2 cellular contexts compared by ENCODE assay signal in the genomic region with DNA sequence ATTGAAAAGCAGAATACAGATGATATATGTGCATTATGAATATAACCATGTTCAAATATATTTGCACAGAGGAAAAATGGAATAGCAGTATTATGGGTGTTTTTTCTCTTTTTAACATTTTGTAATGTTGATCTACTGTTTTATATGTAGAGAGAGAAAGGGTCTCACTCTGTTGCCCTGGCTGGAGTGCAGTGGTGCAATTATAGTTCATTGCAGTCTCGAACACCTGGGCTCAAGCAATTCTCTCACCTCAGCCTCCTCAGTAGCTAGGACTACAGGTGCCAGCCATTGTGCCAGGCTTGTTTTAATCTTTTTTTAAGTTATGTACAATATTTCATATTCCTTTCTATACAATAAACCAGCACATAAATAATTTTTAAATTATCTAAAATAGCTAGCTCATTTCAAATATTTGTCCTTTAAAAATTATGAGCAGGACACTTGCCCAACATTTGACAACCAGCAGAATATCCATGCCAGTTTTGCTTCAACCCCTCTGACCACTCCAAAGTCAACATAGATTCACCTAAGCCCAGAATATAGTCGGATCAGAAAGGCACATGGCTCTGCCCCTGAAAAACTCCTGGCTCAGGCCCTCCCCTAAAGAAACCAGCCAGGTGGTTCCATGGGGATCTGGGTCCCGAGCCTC.
TF ChIP-seq lines count a peak whose summit lies in the region.

No MANE protein-coding gene starts in this region.

TF ChIP-seq in WTC11, 78 proteins besides CTCF, POLR2A, EP300 and RAD21:
- TF ChIP-seq, protein P1, sequence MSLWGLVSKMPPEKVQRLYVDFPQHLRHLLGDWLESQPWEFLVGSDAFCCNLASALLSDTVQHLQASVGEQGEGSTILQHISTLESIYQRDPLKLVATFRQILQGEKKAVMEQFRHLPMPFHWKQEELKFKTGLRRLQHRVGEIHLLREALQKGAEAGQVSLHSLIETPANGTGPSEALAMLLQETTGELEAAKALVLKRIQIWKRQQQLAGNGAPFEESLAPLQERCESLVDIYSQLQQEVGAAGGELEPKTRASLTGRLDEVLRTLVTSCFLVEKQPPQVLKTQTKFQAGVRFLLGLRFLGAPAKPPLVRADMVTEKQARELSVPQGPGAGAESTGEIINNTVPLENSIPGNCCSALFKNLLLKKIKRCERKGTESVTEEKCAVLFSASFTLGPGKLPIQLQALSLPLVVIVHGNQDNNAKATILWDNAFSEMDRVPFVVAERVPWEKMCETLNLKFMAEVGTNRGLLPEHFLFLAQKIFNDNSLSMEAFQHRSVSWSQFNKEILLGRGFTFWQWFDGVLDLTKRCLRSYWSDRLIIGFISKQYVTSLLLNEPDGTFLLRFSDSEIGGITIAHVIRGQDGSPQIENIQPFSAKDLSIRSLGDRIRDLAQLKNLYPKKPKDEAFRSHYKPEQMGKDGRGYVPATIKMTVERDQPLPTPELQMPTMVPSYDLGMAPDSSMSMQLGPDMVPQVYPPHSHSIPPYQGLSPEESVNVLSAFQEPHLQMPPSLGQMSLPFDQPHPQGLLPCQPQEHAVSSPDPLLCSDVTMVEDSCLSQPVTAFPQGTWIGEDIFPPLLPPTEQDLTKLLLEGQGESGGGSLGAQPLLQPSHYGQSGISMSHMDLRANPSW (CRISPR knock-in tag; conservative IDR thresholded peaks at IDR 0.05; ENCODE audit: low read depth) = no peak
- peak; percentile 78; the same call in 1 of the 2 replicates for TF ChIP-seq ZNF121 (CRISPR knock-in tag; IDR thresholded peaks at IDR 0.05)

TF ChIP-seq in HepG2, 621 proteins besides CTCF, POLR2A, EP300 and RAD21:
- TF ChIP-seq HIVEP1 (CRISPR knock-in tag; IDR thresholded peaks at IDR 0.05) (no peak), FOXA1 (IDR thresholded peaks at IDR 0.05) (no peak), FOXA1 (CRISPR knock-in tag; IDR thresholded peaks at IDR 0.05) (0 out of 2 replicates have a peak, but pooled peaks have one; percentile 8), ZNF501 (CRISPR knock-in tag; IDR thresholded peaks at IDR 0.05) (peak; percentile 56; the same call in 1 of the 2 replicates), ZNF121 (CRISPR knock-in tag; IDR thresholded peaks at IDR 0.05) (peak; percentile 70; the same call in 1 of the 2 replicates), ZSCAN29 (CRISPR knock-in tag; conservative IDR thresholded peaks at IDR 0.05) (no peak), NR1H2 (CRISPR knock-in tag; IDR thresholded peaks at IDR 0.05; ENCODE audit: borderline replicate concordance, low read depth) (no peak), NFRKB (IDR thresholded peaks at IDR 0.05) (no peak), ZNF17 (CRISPR knock-in tag; IDR thresholded peaks at IDR 0.05) (no peak), IKZF4 (CRISPR knock-in tag; IDR thresholded peaks at IDR 0.05; ENCODE audit: borderline replicate concordance, low read depth, not compliant biosample characterization) (no peak)
- TF ChIP-seq, protein P2, sequence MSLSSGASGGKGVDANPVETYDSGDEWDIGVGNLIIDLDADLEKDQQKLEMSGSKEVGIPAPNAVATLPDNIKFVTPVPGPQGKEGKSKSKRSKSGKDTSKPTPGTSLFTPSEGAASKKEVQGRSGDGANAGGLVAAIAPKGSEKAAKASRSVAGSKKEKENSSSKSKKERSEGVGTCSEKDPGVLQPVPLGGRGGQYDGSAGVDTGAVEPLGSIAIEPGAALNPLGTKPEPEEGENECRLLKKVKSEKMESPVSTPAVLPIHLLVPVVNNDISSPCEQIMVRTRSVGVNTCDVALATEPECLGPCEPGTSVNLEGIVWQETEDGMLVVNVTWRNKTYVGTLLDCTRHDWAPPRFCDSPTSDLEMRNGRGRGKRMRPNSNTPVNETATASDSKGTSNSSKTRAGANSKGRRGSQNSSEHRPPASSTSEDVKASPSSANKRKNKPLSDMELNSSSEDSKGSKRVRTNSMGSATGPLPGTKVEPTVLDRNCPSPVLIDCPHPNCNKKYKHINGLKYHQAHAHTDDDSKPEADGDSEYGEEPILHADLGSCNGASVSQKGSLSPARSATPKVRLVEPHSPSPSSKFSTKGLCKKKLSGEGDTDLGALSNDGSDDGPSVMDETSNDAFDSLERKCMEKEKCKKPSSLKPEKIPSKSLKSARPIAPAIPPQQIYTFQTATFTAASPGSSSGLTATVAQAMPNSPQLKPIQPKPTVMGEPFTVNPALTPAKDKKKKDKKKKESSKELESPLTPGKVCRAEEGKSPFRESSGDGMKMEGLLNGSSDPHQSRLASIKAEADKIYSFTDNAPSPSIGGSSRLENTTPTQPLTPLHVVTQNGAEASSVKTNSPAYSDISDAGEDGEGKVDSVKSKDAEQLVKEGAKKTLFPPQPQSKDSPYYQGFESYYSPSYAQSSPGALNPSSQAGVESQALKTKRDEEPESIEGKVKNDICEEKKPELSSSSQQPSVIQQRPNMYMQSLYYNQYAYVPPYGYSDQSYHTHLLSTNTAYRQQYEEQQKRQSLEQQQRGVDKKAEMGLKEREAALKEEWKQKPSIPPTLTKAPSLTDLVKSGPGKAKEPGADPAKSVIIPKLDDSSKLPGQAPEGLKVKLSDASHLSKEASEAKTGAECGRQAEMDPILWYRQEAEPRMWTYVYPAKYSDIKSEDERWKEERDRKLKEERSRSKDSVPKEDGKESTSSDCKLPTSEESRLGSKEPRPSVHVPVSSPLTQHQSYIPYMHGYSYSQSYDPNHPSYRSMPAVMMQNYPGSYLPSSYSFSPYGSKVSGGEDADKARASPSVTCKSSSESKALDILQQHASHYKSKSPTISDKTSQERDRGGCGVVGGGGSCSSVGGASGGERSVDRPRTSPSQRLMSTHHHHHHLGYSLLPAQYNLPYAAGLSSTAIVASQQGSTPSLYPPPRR (CRISPR knock-in tag; IDR thresholded peaks at IDR 0.05; ENCODE audit: borderline replicate concordance) = no peak
